In the genomic region with DNA sequence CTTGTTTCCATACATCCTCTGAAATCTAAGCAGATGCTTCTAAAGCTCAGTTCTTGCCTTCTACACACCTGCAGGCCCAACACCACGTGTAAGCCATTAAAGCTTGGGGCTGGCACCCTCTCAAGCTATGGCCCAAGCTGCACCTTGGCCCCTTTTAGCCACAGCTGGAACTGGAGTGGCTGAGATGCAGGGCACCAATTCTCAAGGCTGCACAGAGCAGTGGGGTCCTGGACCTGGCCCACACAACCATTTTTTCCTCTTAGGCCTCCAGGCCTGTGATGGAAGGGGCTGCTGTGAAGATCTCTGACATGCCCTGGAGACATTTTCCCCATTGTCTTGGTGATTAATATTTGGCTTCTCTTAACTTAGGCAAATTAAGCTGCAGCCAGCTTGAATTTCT, we compare ENCODE assay signal across 22 cellular contexts. TPM values are rescaled to one million over a fixed set of nuclear protein-coding genes. Genes with fewer than 3 reads are reported as not detected.
DNase-seq lines count a peak whose midpoint lies in the region; ATAC-seq, FAIRE-seq and TF ChIP-seq lines count a peak whose summit lies in the region.
"Had no signal": no experiment of that assay in that cellular context is flagged by ENCODE, and none has a peak within 500 bp of the region (broad histone marks: within the 10 kb centered on the region; RNA-seq: fewer than 3 reads in every experiment).

No MANE protein-coding gene starts in this region.

- H3K4me1 Mint-ChIP-seq in activated CD8-positive, alpha-beta memory T cell treated with anti-CD3 and anti-CD28 coated beads, Interleukin-2, amount 10 ng/mL, durations not matched to agents 7 days and 5 days: no peaks in the 10 kb centered on the region
- H3K4me1 Mint-ChIP-seq: CD14-positive monocyte; CD4-positive, alpha-beta memory T cell; CD4-positive, CD25-positive, alpha-beta regulatory T cell; CD8-positive, alpha-beta memory T cell had no signal

- peaks cover 18% of the 10 kb centered on the region for H3K9me3 Mint-ChIP-seq in activated CD8-positive, alpha-beta memory T cell treated with anti-CD3 and anti-CD28 coated beads, Interleukin-2, amount 10 ng/mL, durations not matched to agents 7 days and 5 days (ENCODE audit: low read depth)

- no peak for TF ChIP-seq POLR2A in K562 (conservative IDR thresholded peaks at IDR 0.05)

- TF ChIP-seq EP300 in K562 (IDR thresholded peaks at IDR 0.05; ENCODE audit: low read length): no peak

- no TSS peak for BruUV-seq in K562 (replicated peaks; lab: Mats Ljungman, UMichigan)

- H3K27ac Mint-ChIP-seq in activated CD8-positive, alpha-beta memory T cell treated with anti-CD3 and anti-CD28 coated beads, Interleukin-2, amount 10 ng/mL, durations not matched to agents 7 days and 5 days: no peak overlapping the region
- H3K27ac Mint-ChIP-seq: CD14-positive monocyte; CD4-positive, alpha-beta memory T cell; CD4-positive, CD25-positive, alpha-beta regulatory T cell; CD8-positive, alpha-beta memory T cell had no signal

- H3K4me1 ChIP-seq in K562 (replicated peaks in 1 of 2; ENCODE audit: control insufficient read depth in 2 of 2, insufficient read depth in 2 of 2, low read length in 2 of 2) (no peaks in the 10 kb centered on the region), heart right ventricle (no peaks in the 10 kb centered on the region)
- H3K4me1 ChIP-seq: BE2C had no signal

- H3K27me3 ChIP-seq in K562 (ENCODE audit: control insufficient read depth in 2 of 2, insufficient read depth in 2 of 2, low read length in 2 of 2): no peaks in the 10 kb centered on the region
- peaks cover 0 to 7% (median 0%) of the 10 kb centered on the region in 7 donors for H3K27me3 ChIP-seq in heart right ventricle
- H3K27me3 ChIP-seq: BE2C, BLaER1 had no signal

- POLR2A ChIA-PET in K562 (lab: Yijun Ruan, JAX): interaction anchor here (0.6 to 0.7 kb wide), 2 partner anchors 15 to 166 kb away, joined by 3 read pairs; no protein-coding TSS in a partner anchor

- no peak for TF ChIP-seq RAD21 in K562 (CRISPR knock-in tag; conservative IDR thresholded peaks at IDR 0.05 in 1 of 2, IDR thresholded peaks at IDR 0.05 in 1 of 2)

- peaks cover 15% of the 10 kb centered on the region for H3K27me3 Mint-ChIP-seq in activated CD8-positive, alpha-beta memory T cell treated with anti-CD3 and anti-CD28 coated beads, Interleukin-2, amount 10 ng/mL, durations not matched to agents 7 days and 5 days
- H3K27me3 Mint-ChIP-seq: CD4-positive, CD25-positive, alpha-beta regulatory T cell had no signal

- intact Hi-C loops in K562 (cut with micrococcal nuclease): no loop called here
- intact Hi-C loops in heart right ventricle (cut with DNase I): no loop called here

- H3K27ac ChIP-seq in K562 (ENCODE audit: extremely low read depth, low read depth, low read length) (no peak overlapping the region), heart right ventricle (no peak overlapping the region)
- H3K27ac ChIP-seq: 22Rv1, BLaER1 had no signal

- FAIRE-seq in K562 (lab: Jason Lieb, UNC): no peak
- FAIRE-seq: G401.6, GM12891 had no signal

- WGBS in K562 (ENCODE audit: insufficient coverage, low coverage, missing lambda C conversion rate): 0% methylated on average over 1 of the region's 1 CpG
- WGBS in heart right ventricle, 2 donors: 0 to 2% methylated on average over 1 of the region's 1 CpG

- ATAC-seq in activated CD8-positive, alpha-beta memory T cell treated with anti-CD3 and anti-CD28 coated beads, Interleukin-2, amount 10 ng/mL, durations not matched to agents 7 days and 5 days: no peak
- ATAC-seq in K562 (no peak), heart right ventricle (no peak)

- no peak overlapping the region for H3K4me3 ChIP-seq in K562
- no peak overlapping the region for H3K4me3 ChIP-seq in heart right ventricle
- H3K4me3 ChIP-seq: BLaER1 had no signal

- CTCF ChIA-PET in activated CD8-positive, alpha-beta memory T cell treated with anti-CD3 and anti-CD28 coated beads, Interleukin-2, amount 10 ng/mL, durations not matched to agents 7 days and 5 days (lab: Charles Lee): no interaction called here
- CTCF ChIA-PET in K562 (lab: Yijun Ruan, JAX; ENCODE audit: low intra/inter-chr PET ratio): no interaction called here

- H3K4me3 Mint-ChIP-seq in activated CD8-positive, alpha-beta memory T cell treated with anti-CD3 and anti-CD28 coated beads, Interleukin-2, amount 10 ng/mL, durations not matched to agents 7 days and 5 days: no peak overlapping the region
- H3K4me3 Mint-ChIP-seq: CD14-positive monocyte; CD4-positive, alpha-beta memory T cell; CD4-positive, CD25-positive, alpha-beta regulatory T cell; CD8-positive, alpha-beta memory T cell had no signal

- peaks cover 9% of the 10 kb centered on the region for H3K36me3 Mint-ChIP-seq in activated CD8-positive, alpha-beta memory T cell treated with anti-CD3 and anti-CD28 coated beads, Interleukin-2, amount 10 ng/mL, durations not matched to agents 7 days and 5 days
- H3K36me3 Mint-ChIP-seq: CD14-positive monocyte; CD4-positive, CD25-positive, alpha-beta regulatory T cell had no signal

- H3K36me3 ChIP-seq in K562 (ENCODE audit: control insufficient read depth, insufficient read depth, low read length) (no peaks in the 10 kb centered on the region), heart right ventricle (no peaks in the 10 kb centered on the region)
- H3K36me3 ChIP-seq: BE2C, BLaER1 had no signal

- H3K79me2 ChIP-seq in K562 (ENCODE audit: control insufficient read depth, insufficient read depth, low read length): no peaks in the 10 kb centered on the region

- no peaks in the 10 kb centered on the region for H4K20me1 ChIP-seq in K562 (replicated peaks; ENCODE audit: control insufficient read depth, insufficient read depth, low read length)
- H4K20me1 ChIP-seq: BLaER1 had no signal

- H3K4me2 ChIP-seq in K562 (ENCODE audit: insufficient read depth, low read length): no peak overlapping the region
- H3K4me2 ChIP-seq: BLaER1 had no signal

- no peaks in the 10 kb centered on the region for H3K9me1 ChIP-seq in K562 (ENCODE audit: control insufficient read depth, insufficient read depth, low read length)

- in situ Hi-C loops in K562 (cut with MboI): no loop called here

- H3K9ac ChIP-seq in K562 (ENCODE audit: insufficient read depth in 1 of 2, low read depth in 2 of 2, low read length in 2 of 2): no peak overlapping the region
- H3K9ac ChIP-seq: BLaER1 had no signal

- no peak overlapping the region for H2AFZ ChIP-seq in K562 (ENCODE audit: low read depth, low read length)

- peak; percentile 32 for DNase-seq in activated CD8-positive, alpha-beta memory T cell treated with anti-CD3 and anti-CD28 coated beads for 24 hours
- DNase-seq in activated CD8-positive, alpha-beta memory T cell treated with anti-CD3 and anti-CD28 coated beads, Interleukin-2, amount 10 ng/mL, durations not matched to agents 7 days and 5 days: no peak
- DNase-seq in K562 (ENCODE audit: extremely low read depth in 1 of 4, low spot score in 3 of 4): no peak
- DNase-seq in DMS114 treated with DMSO at 0.1 percent for 48 hours (lab: John Stamatoyannopoulos, UW; ENCODE audit: unreplicated experiment): no peak
- DNase-seq in heart right ventricle: no peak
- DNase-seq: ACHN; BE2C; C1 segment of cervical spinal cord; CD4-positive, alpha-beta memory T cell; CD4-positive, CD25-positive, alpha-beta regulatory T cell; CD8-positive, alpha-beta memory T cell; COR-L47; DMS 273 treated with DMSO at 0.1 percent for 48 hours; DMS79 treated with DMSO at 0.1 percent for 48 hours; GF-D8 had no signal

- no peaks in the 10 kb centered on the region for H3K9me3 ChIP-seq in K562 (replicated peaks; ENCODE audit: control insufficient read depth, insufficient read depth, low read depth, low read length)
- peaks cover 0 to 34% (median 7%) of the 10 kb centered on the region in 11 donors for H3K9me3 ChIP-seq in heart right ventricle
- H3K9me3 ChIP-seq: BE2C had no signal

- no peak for TF ChIP-seq CTCF in K562 (IDR thresholded peaks at IDR 0.05 in 2 of 3, conservative IDR thresholded peaks at IDR 0.05 in 1 of 3; ENCODE audit: insufficient read depth in 2 of 3, low read depth in 1 of 3, low read length in 3 of 3)
- TF ChIP-seq CTCF in heart right ventricle (IDR thresholded peaks at IDR 0.05): no peak

RNA-seq across cellular contexts. Expression of gene ZMYND11, which starts 38.8 kb away (rescaled TPM):
- 10 to 100 TPM; 31.8 to 37.6 TPM for total RNA-seq in activated CD8-positive, alpha-beta memory T cell treated with anti-CD3 and anti-CD28 coated beads, Interleukin-2, amount 10 ng/mL, durations not matched to agents 7 days and 5 days
- total RNA-seq in K562 (2011; cell fraction: chromatin; rRNA removed; ENCODE audit: low replicate concordance): 2.8 and 9.9 TPM in 2 replicates
- total RNA-seq in K562 (2011; cell fraction: nucleolus; rRNA removed): 2.5 and 3.2 TPM in 2 replicates
- 2.3 and 4.0 TPM in 2 replicates for total RNA-seq in K562 (2011; cell fraction: nucleoplasm; rRNA removed)
- total RNA-seq in K562 (2014; rRNA removed) (7.7 and 8.6 TPM in 2 replicates), K562 (2014; rRNA removed; fragmentation: Illumina TruSeq; extraction: Trizol) (12.0 and 14.3 TPM in 2 replicates), K562 (2015; rRNA removed; fragmentation: Illumina TruSeq; extraction: Trizol) (11.6 and 13.8 TPM in 2 replicates), K562 (2021) (9.8 and 9.9 TPM in 2 replicates), heart right ventricle (10 to 100 TPM; 63.3 to 95.4 (median 80.0) TPM)
- polyA plus RNA-seq in K562 (2011; rRNA removed) (7.6 and 8.8 TPM in 2 replicates), K562 (2014; fragmentation: Illumina TruSeq; extraction: Trizol) (9.5 and 11.8 TPM in 2 replicates), K562 (2014; fragmentation: Nextera tagmentation; extraction: Ambion mirVana) (1 to 10 TPM; 2.7 to 4.8 TPM), K562 (2014; rRNA removed) (7.1 and 8.6 TPM in 2 replicates), heart right ventricle (10 to 100 TPM; 26.6 to 33.5 TPM)
- polyA plus RNA-seq in K562 (2011; cell fraction: cytosol; rRNA removed): 1.3 and 2.5 TPM in 2 replicates
- polyA plus RNA-seq in K562 (2011; cell fraction: nucleus; rRNA removed): 8.6 and 11.3 TPM in 2 replicates
- 7.4 and 9.2 TPM in 2 replicates for polyA plus RNA-seq in K562 (2012)
- polyA minus RNA-seq in K562 (2011; rRNA and poly(A)+ RNA removed): 14.2 and 16.1 TPM in 2 replicates
- polyA minus RNA-seq in K562 (2011; cell fraction: cytosol; rRNA and poly(A)+ RNA removed): 4.1 and 6.2 TPM in 2 replicates
- polyA minus RNA-seq in K562 (2011; cell fraction: nucleus; rRNA and poly(A)+ RNA removed): 2.7 and 5.1 TPM in 2 replicates

RNA-seq across cellular contexts. Expression of gene TUBB8, which starts 47.4 kb away (rescaled TPM):
- not detected for total RNA-seq in activated CD8-positive, alpha-beta memory T cell treated with anti-CD3 and anti-CD28 coated beads, Interleukin-2, amount 10 ng/mL, durations not matched to agents 7 days and 5 days
- total RNA-seq in K562 (2011; cell fraction: chromatin; rRNA removed; ENCODE audit: low replicate concordance): 0.21 TPM in 1 of 2 replicates, not detected in the other
- not detected in 2 replicates for total RNA-seq in K562 (2011; cell fraction: nucleolus; rRNA removed)
- not detected in 2 replicates for total RNA-seq in K562 (2011; cell fraction: nucleoplasm; rRNA removed)
- total RNA-seq in K562 (2014; rRNA removed) (0.04 TPM in 1 of 2 replicates, not detected in the other), K562 (2014; rRNA removed; fragmentation: Illumina TruSeq; extraction: Trizol) (not detected in 2 replicates), K562 (2015; rRNA removed; fragmentation: Illumina TruSeq; extraction: Trizol) (not detected in 2 replicates), K562 (2021) (not detected in 2 replicates), heart right ventricle (not detected)
- polyA plus RNA-seq in K562 (2011; rRNA removed) (0.07 and 0.08 TPM in 2 replicates), K562 (2014; fragmentation: Illumina TruSeq; extraction: Trizol) (not detected in 2 replicates), K562 (2014; fragmentation: Nextera tagmentation; extraction: Ambion mirVana) (not detected), K562 (2014; rRNA removed) (not detected in 2 replicates), heart right ventricle (under 1 TPM in 1 of 2 donors, not detected in 1; 0.04 TPM)
- 0.09 TPM in 1 of 2 replicates, not detected in the other for polyA plus RNA-seq in K562 (2011; cell fraction: cytosol; rRNA removed)
- polyA plus RNA-seq in K562 (2011; cell fraction: nucleus; rRNA removed): 0.06 and 0.15 TPM in 2 replicates
- polyA plus RNA-seq in K562 (2012): not detected in 2 replicates
- polyA minus RNA-seq in K562 (2011; rRNA and poly(A)+ RNA removed): not detected in 2 replicates
- not detected in 2 replicates for polyA minus RNA-seq in K562 (2011; cell fraction: cytosol; rRNA and poly(A)+ RNA removed)
- polyA minus RNA-seq in K562 (2011; cell fraction: nucleus; rRNA and poly(A)+ RNA removed): not detected in 2 replicates
- total RNA-seq: A172; CD4-positive, alpha-beta memory T cell; CD4-positive, CD25-positive, alpha-beta regulatory T cell; CD8-positive, alpha-beta memory T cell had no signal
- polyA plus RNA-seq: AG04450; CD4-positive, alpha-beta memory T cell; CD4-positive, CD25-positive, alpha-beta regulatory T cell; CD8-positive, alpha-beta memory T cell had no signal
